Comparison of ENCODE assay signal across 8 cellular contexts in the genomic region with DNA sequence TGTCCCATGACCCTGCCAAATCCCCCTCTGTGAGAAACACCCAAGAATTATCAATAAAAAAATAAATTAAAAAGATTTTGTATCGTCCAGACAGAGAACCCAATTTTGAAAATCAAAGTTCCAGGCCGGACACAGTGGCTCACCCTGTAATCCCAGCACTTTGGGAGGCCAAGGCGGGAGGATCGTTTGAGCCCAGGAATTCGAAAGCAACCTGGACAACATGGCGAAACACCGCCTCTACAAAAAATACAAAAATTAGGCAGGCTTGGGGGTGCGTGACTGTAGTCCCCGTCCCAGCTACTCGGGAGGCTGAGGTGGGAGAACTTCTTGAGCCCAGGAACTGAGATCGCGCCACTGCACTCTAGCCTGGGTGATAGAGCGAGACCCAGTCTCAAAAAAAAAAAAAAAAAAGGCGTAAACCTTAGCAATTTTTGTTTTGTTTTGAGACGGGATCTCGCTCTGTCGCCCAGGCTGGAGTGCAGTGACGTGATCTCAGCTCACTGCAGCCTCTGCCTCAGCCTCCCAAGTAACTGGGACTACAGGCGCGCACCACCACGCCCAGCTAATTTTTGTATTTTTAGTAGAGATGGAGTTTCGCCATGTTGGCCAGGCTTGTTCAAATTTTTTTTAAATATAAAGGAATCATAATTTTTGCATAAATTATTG. TPM values are rescaled to one million over a fixed set of nuclear protein-coding genes. Genes with fewer than 3 reads are reported as not detected.
A peak's percentile ranks its signal among the peaks of the same experiment; 100 is the strongest.
DNase-seq lines count a peak whose midpoint lies in the region; FAIRE-seq and TF ChIP-seq lines count a peak whose summit lies in the region.
"Not testable (repeated sequence)": the region's sequence is repeated elsewhere in the genome, so short reads cannot be mapped to it uniquely, and the experiment has no call there.

No MANE protein-coding gene starts in this region.

- POLR2A ChIA-PET in AG04450 (lab: Yijun Ruan, JAX); HEK293 (lab: Yijun Ruan, JAX): not testable (repeated sequence)
- POLR2A ChIA-PET in H1 (lab: Charles Lee; ENCODE audit: partially characterized antibody): interaction anchor here (0.7 to 1.7 kb wide), 9 partner anchors 8 to 142 kb away, joined by 3 to 16 read pairs (median 4); no protein-coding TSS in a partner anchor

- H3K23me2 ChIP-seq in H1 (ENCODE audit: low read depth, low read length): not testable (repeated sequence)

- peak overlapping the region; percentile 96 for H3K4me3 Mint-ChIP-seq in activated naive CD4-positive, alpha-beta T cell treated with anti-CD3 and anti-CD28 coated beads for 36 hours
- peak overlapping the region; percentile 97 for H3K4me3 Mint-ChIP-seq in neural progenitor cell
- H3K4me3 Mint-ChIP-seq in stimulated activated naive CD8-positive, alpha-beta T cell treated with anti-CD3 and anti-CD28 coated beads, Interleukin-15, Interleukin-2, amounts not matched to agents 100 ng/mL and 50 ng/mL, for 24 hours: peak overlapping the region; percentile 96

- H3K56ac ChIP-seq in H1 (replicated peaks; ENCODE audit: insufficient read length, low read depth, low read length): not testable (repeated sequence)

- H3K27ac ChIP-seq in AG04450 (ENCODE audit: low read depth, low read length); HEK293 (ENCODE audit: extremely low read depth, low read depth, low read length); SJSA1; H1 (ENCODE audit: low read depth, low read length); neural progenitor cell: not testable (repeated sequence)

- H2BK15ac ChIP-seq in H1 (ENCODE audit: low read length): not testable (repeated sequence)

- H2BK120ac ChIP-seq in H1 (replicated peaks; ENCODE audit: low read depth, low read length): not testable (repeated sequence)

- peak overlapping the region; percentile 76 for H3K27ac Mint-ChIP-seq in activated naive CD4-positive, alpha-beta T cell treated with anti-CD3 and anti-CD28 coated beads for 36 hours
- H3K27ac Mint-ChIP-seq in neural progenitor cell: not testable (repeated sequence)
- H3K27ac Mint-ChIP-seq in stimulated activated naive CD8-positive, alpha-beta T cell treated with anti-CD3 and anti-CD28 coated beads, Interleukin-15, Interleukin-2, amounts not matched to agents 100 ng/mL and 50 ng/mL, for 24 hours: peak overlapping the region; percentile 99

- H3K36me3 Mint-ChIP-seq in activated naive CD4-positive, alpha-beta T cell treated with anti-CD3 and anti-CD28 coated beads for 36 hours (ENCODE audit: low read depth): peaks cover 16% of the 10 kb centered on the region
- H3K36me3 Mint-ChIP-seq in neural progenitor cell: peaks cover 17% of the 10 kb centered on the region
- peaks cover 16% of the 10 kb centered on the region for H3K36me3 Mint-ChIP-seq in stimulated activated naive CD8-positive, alpha-beta T cell treated with anti-CD3 and anti-CD28 coated beads, Interleukin-15, Interleukin-2, amounts not matched to agents 100 ng/mL and 50 ng/mL, for 24 hours (ENCODE audit: low read depth)

- WGBS in H1 (ENCODE audit: extremely low coverage in 1 of 2, insufficient coverage in 1 of 2, insufficient read length in 1 of 2, insufficient replicate concordance in 2 of 2, low coverage in 1 of 2, low lambda C conversion rate in 2 of 2, missing lambda C conversion rate in 1 of 2), 2 experiments: 92% methylated on average over 21 of the region's 22 CpGs; no CpG with 5 or more reads in 1 of the 2 experiments

- intact Hi-C loops in activated naive CD4-positive, alpha-beta T cell treated with anti-CD3 and anti-CD28 coated beads for 36 hours (cut with micrococcal nuclease): not testable (repeated sequence)

- H3K4me3 ChIP-seq in AG04450 (ENCODE audit: low read depth, low read length): peak overlapping the region; percentile 96
- H3K4me3 ChIP-seq in HEK293 (ENCODE audit: low read depth, low read length): peak overlapping the region; percentile 17
- H3K4me3 ChIP-seq in SJSA1: peak overlapping the region; percentile 65
- peak overlapping the region; percentile 87 to 97 (median 95); a peak in 7 of 8 replicates for H3K4me3 ChIP-seq in H1 (ENCODE audit: extremely low read depth in 1 of 4, insufficient read depth in 2 of 4, low read depth in 3 of 4, low read length in 4 of 4)
- H3K4me3 ChIP-seq in iPS-18c (ENCODE audit: insufficient read depth, low read depth, low read length): peak overlapping the region; percentile 98; the same call in 1 of the 2 replicates
- peak overlapping the region; percentile 86 for H3K4me3 ChIP-seq in neural progenitor cell

- not testable (repeated sequence) for H3K27me3 ChIP-seq in AG04450 (ENCODE audit: control insufficient read depth, insufficient read depth, low read length); SJSA1 (replicated peaks); H1 (replicated peaks in 1 of 4; ENCODE audit: control insufficient read depth in 3 of 4, extremely low read depth in 1 of 4, insufficient read depth in 3 of 4, low read length in 3 of 4); neural progenitor cell

- DNase-seq in AG04450 (ENCODE audit: low read depth, low spot score); SJSA1 (ENCODE audit: low read depth in 1 of 2, low spot score in 2 of 2); H1 (ENCODE audit: low read depth in 1 of 2, low spot score in 2 of 2); neural progenitor cell (ENCODE audit: low spot score): not testable (repeated sequence)
- peak; percentile 30 for DNase-seq in activated naive CD4-positive, alpha-beta T cell treated with anti-CD3 and anti-CD28 coated beads for 36 hours

- FAIRE-seq in H1 (lab: Jason Lieb, UNC): not testable (repeated sequence)

- H3K79me1 ChIP-seq in H1 (ENCODE audit: low read depth, low read length): not testable (repeated sequence)

- H3K27me3 Mint-ChIP-seq in activated naive CD4-positive, alpha-beta T cell treated with anti-CD3 and anti-CD28 coated beads for 36 hours (ENCODE audit: low read depth); stimulated activated naive CD8-positive, alpha-beta T cell treated with anti-CD3 and anti-CD28 coated beads, Interleukin-15, Interleukin-2, amounts not matched to agents 100 ng/mL and 50 ng/mL, for 24 hours: not testable (repeated sequence)
- H3K27me3 Mint-ChIP-seq in neural progenitor cell (ENCODE audit: insufficient read depth, low read depth): peaks cover 10% of the 10 kb centered on the region

- not testable (repeated sequence) for H2BK20ac ChIP-seq in H1 (ENCODE audit: low read length)

- not testable (repeated sequence) for H2AK5ac ChIP-seq in H1 (ENCODE audit: low read depth, low read length)

- not testable (repeated sequence) for H4K20me1 ChIP-seq in H1 (replicated peaks in 1 of 2; ENCODE audit: control insufficient read depth in 1 of 2, insufficient read depth in 2 of 2, low read length in 2 of 2)
- H4K20me1 ChIP-seq in neural progenitor cell (ENCODE audit: low read depth): peaks cover 13% of the 10 kb centered on the region

- not testable (repeated sequence) for H3K23ac ChIP-seq in H1 (ENCODE audit: insufficient read length)

- H4K8ac ChIP-seq in H1 (ENCODE audit: extremely low read depth, insufficient read depth, low read length): not testable (repeated sequence)

- not testable (repeated sequence) for TF ChIP-seq RAD21 in H1 (IDR thresholded peaks at IDR 0.05 in 1 of 2, conservative IDR thresholded peaks at IDR 0.05 in 1 of 2; ENCODE audit: low read depth in 2 of 2, low read length in 2 of 2)

- H3K14ac ChIP-seq in H1 (ENCODE audit: insufficient read length): not testable (repeated sequence)

- H2AFZ ChIP-seq in H1 (ENCODE audit: low read length); neural progenitor cell (replicated peaks): not testable (repeated sequence)

- not testable (repeated sequence) for TF ChIP-seq EP300 in H1 (IDR thresholded peaks at IDR 0.05; ENCODE audit: borderline replicate concordance in 1 of 2, low read depth in 2 of 2, low read length in 2 of 2)

- H4K91ac ChIP-seq in H1 (replicated peaks; ENCODE audit: insufficient read length, low read length): not testable (repeated sequence)

- not testable (repeated sequence) for TF ChIP-seq POLR2A in H1 (IDR thresholded peaks at IDR 0.05; ENCODE audit: control extremely low read depth in 1 of 2, low read depth in 2 of 2, low read length in 2 of 2)

- H3K4ac ChIP-seq in H1 (replicated peaks; ENCODE audit: insufficient read length, low read depth, low read length): not testable (repeated sequence)

- H3F3A ChIP-seq in neural progenitor cell (ENCODE audit: low read depth): peaks cover 11% of the 10 kb centered on the region

- not testable (repeated sequence) for H4K5ac ChIP-seq in H1 (ENCODE audit: insufficient read length, low read depth, low read length)

- not testable (repeated sequence) for H3K18ac ChIP-seq in H1 (ENCODE audit: extremely low read depth, low read length)

- CTCF ChIA-PET in AG04450 (lab: Charles Lee): not testable (repeated sequence)
- CTCF ChIA-PET in HEK293 (lab: Yijun Ruan, JAX) (interaction anchor here (0.7 kb wide), 1 partner anchor 11 kb away, joined by 4 read pairs; no protein-coding TSS in a partner anchor), H1 (lab: Charles Lee; ENCODE audit: partially characterized antibody) (interaction anchor here (0.6 kb wide), 1 partner anchor 83 kb away, joined by 4 read pairs; no protein-coding TSS in a partner anchor)
- CTCF ChIA-PET in activated naive CD4-positive, alpha-beta T cell treated with anti-CD3 and anti-CD28 coated beads for 36 hours (lab: Charles Lee): interaction anchor here (0.6 kb wide), 1 partner anchor 74 kb away, joined by 7 read pairs; no protein-coding TSS in a partner anchor

- H3K9me3 ChIP-seq in AG04450 (ENCODE audit: control insufficient read depth, insufficient read depth, low read length); HEK293 (ENCODE audit: control insufficient read depth, insufficient read depth, low read depth, low read length); SJSA1 (replicated peaks); H1 (ENCODE audit: insufficient read depth in 2 of 2, low read depth in 1 of 2, low read length in 1 of 2); iPS-18c (ENCODE audit: control insufficient read depth, insufficient read depth, low read length); neural progenitor cell (ENCODE audit: low read depth): not testable (repeated sequence)

- H3K79me2 ChIP-seq in H1 (ENCODE audit: control insufficient read depth in 1 of 2, insufficient read depth in 2 of 2, low read length in 2 of 2): peaks cover 32 to 45% of the 10 kb centered on the region in 2 experiments
- peaks cover 48% of the 10 kb centered on the region for H3K79me2 ChIP-seq in neural progenitor cell (ENCODE audit: low read depth)

- H3K9me3 Mint-ChIP-seq in activated naive CD4-positive, alpha-beta T cell treated with anti-CD3 and anti-CD28 coated beads for 36 hours; stimulated activated naive CD8-positive, alpha-beta T cell treated with anti-CD3 and anti-CD28 coated beads, Interleukin-15, Interleukin-2, amounts not matched to agents 100 ng/mL and 50 ng/mL, for 24 hours: not testable (repeated sequence)
- peaks cover 17% of the 10 kb centered on the region for H3K9me3 Mint-ChIP-seq in neural progenitor cell

- not testable (repeated sequence) for H2BK12ac ChIP-seq in H1 (ENCODE audit: low read depth, low read length)

- peak overlapping the region; percentile 34 to 72 for H3K4me2 ChIP-seq in H1 (ENCODE audit: insufficient read depth in 1 of 2, low read depth in 2 of 2, low read length in 2 of 2)
- peak overlapping the region; percentile 84 for H3K4me2 ChIP-seq in neural progenitor cell

- not testable (repeated sequence) for H3K4me1 ChIP-seq in HEK293 (ENCODE audit: control insufficient read depth, insufficient read depth, low read length); SJSA1 (replicated peaks); H1 (replicated peaks in 1 of 4; ENCODE audit: control insufficient read depth in 3 of 4, insufficient read depth in 4 of 4, low read length in 3 of 4); neural progenitor cell

- H2BK5ac ChIP-seq in H1 (ENCODE audit: low read depth, low read length): not testable (repeated sequence)

- TF ChIP-seq CTCF in AG04450 (IDR thresholded peaks at IDR 0.05; ENCODE audit: low read depth, low read length); HEK293 (tag by site-specific recombination; IDR thresholded peaks at IDR 0.05); H1 (IDR thresholded peaks at IDR 0.05; ENCODE audit: control extremely low read depth in 1 of 3, insufficient read depth in 1 of 3, low read depth in 1 of 3, low read length in 3 of 3); neural progenitor cell (IDR thresholded peaks at IDR 0.05): not testable (repeated sequence)

- H3K9ac ChIP-seq in H1 (replicated peaks in 1 of 4; ENCODE audit: extremely low read depth in 1 of 4, low read depth in 3 of 4, low read length in 3 of 4); neural progenitor cell: not testable (repeated sequence)

- H3K36me3 ChIP-seq in HEK293 (ENCODE audit: control insufficient read depth in 2 of 2, insufficient read depth in 1 of 2, low read length in 2 of 2): peaks cover 0 to 17% of the 10 kb centered on the region in 2 experiments; a peak in 2 of 3 replicates
- peaks cover 15% of the 10 kb centered on the region for H3K36me3 ChIP-seq in SJSA1
- H3K36me3 ChIP-seq in H1 (ENCODE audit: control insufficient read depth in 2 of 4, insufficient read depth in 4 of 4, low read length in 3 of 4); neural progenitor cell: not testable (repeated sequence)

- peaks cover 11% of the 10 kb centered on the region for H3K4me1 Mint-ChIP-seq in activated naive CD4-positive, alpha-beta T cell treated with anti-CD3 and anti-CD28 coated beads for 36 hours (ENCODE audit: low read depth)
- H3K4me1 Mint-ChIP-seq in neural progenitor cell: not testable (repeated sequence)
- peaks cover 19% of the 10 kb centered on the region for H3K4me1 Mint-ChIP-seq in stimulated activated naive CD8-positive, alpha-beta T cell treated with anti-CD3 and anti-CD28 coated beads, Interleukin-15, Interleukin-2, amounts not matched to agents 100 ng/mL and 50 ng/mL, for 24 hours (ENCODE audit: low read depth)

RNA-seq across cellular contexts. Expression of gene PSPC1, which starts 1.9 kb away (rescaled TPM):
- 35.6 and 42.9 TPM in 2 replicates for polyA plus RNA-seq in AG04450 (2011; rRNA removed)
- polyA minus RNA-seq in AG04450 (2011; rRNA and poly(A)+ RNA removed): 44.6 and 45.0 TPM in 2 replicates
- total RNA-seq in SJSA1 (2014; rRNA removed; shearing (Covaris generic)): 33.2 and 35.8 TPM in 2 replicates
- 10 to 100 TPM; 46.5 to 48.2 TPM for total RNA-seq in activated naive CD4-positive, alpha-beta T cell treated with anti-CD3 and anti-CD28 coated beads for 36 hours
- 97.4 and 98.2 TPM in 2 replicates for total RNA-seq in H1 (2021; fragmentation: NEBNext Ultra II Directional; extraction: Animal tissue kit (Norgen Biotek cat#: 25700))
- 46.8 and 53.4 TPM in 2 replicates for polyA plus RNA-seq in H1 (2011; rRNA removed)
- 60.1 TPM for polyA plus RNA-seq in H1 (2011; cell fraction: cytosol; rRNA removed)
- polyA plus RNA-seq in H1 (2011; cell fraction: nucleus; rRNA removed): 64.5 TPM
- polyA plus RNA-seq in H1 (2012, experiment 1 of 2): 53.3 to 94.7 TPM (median 77.4 TPM) in 4 replicates
- 7.6 TPM for polyA plus RNA-seq in H1 (2012, experiment 2 of 2)
- polyA plus RNA-seq in H1 (2013, experiment 1 of 2): 75.1 TPM
- polyA plus RNA-seq in H1 (2013, experiment 2 of 2): 77.4 TPM
- 90.5 and 95.5 TPM in 2 replicates for polyA minus RNA-seq in H1 (2011; rRNA and poly(A)+ RNA removed)
- polyA minus RNA-seq in H1 (2011; cell fraction: cytosol; rRNA and poly(A)+ RNA removed): 40.8 TPM
- polyA minus RNA-seq in H1 (2011; cell fraction: nucleus; rRNA and poly(A)+ RNA removed): 172 TPM
- total RNA-seq in neural progenitor cell (ENCODE audit: low replicate concordance): 77.0 and 87.0 TPM in 2 replicates

Comparison
In these comparisons a context has a peak if more than half of its experiments do, and no peak if none do; other contexts are left out.
1. H3K4me3 ChIP-seq: peak in every context shown above with its lines; median percentile 98 in iPS-18c; 96 in AG04450; 95 in H1; 86 in neural progenitor cell; 65 in SJSA1; 17 in HEK293.